9 cellular contexts compared by ENCODE assay signal in genomic region chr14:104799239-104799599, GRCh38. TPM values are rescaled to one million over a fixed set of nuclear protein-coding genes. Genes with fewer than 3 reads are reported as not detected.
A peak's percentile ranks its signal among the peaks of the same experiment; 100 is the strongest.
DNase-seq lines count a peak whose midpoint lies in the region; ATAC-seq and TF ChIP-seq lines count a peak whose summit lies in the region.
"Had no signal": no experiment of that assay in that cellular context is flagged by ENCODE, and none has a peak within 500 bp of the region (broad histone marks: within the 10 kb centered on the region; RNA-seq: fewer than 3 reads in every experiment).

No MANE protein-coding gene starts in this region.

- no peak for DNase-seq in activated CD4-positive, alpha-beta T cell treated with anti-CD3 and anti-CD28 coated beads, Interleukin-2, amount 10 ng/mL, durations not matched to agents 24 days and 14 days
- no peak for DNase-seq in activated CD4-positive, alpha-beta T cell treated with anti-CD3 and anti-CD28 coated beads, Interleukin-2, amount 50 U/mL, for 48 hours
- DNase-seq in amniotic epithelial cell (ENCODE audit: low read depth) (peak; percentile 9), GM10266 (ENCODE audit: extremely low spot score) (no peak), A172 (ENCODE audit: low spot score) (no peak)

- H3K27ac Mint-ChIP-seq in activated CD4-positive, alpha-beta T cell treated with anti-CD3 and anti-CD28 coated beads, Interleukin-2, amount 10 ng/mL, durations not matched to agents 24 days and 14 days = peak overlapping the region; percentile 78

- no peak for TF ChIP-seq CTCF in GM10266 (IDR thresholded peaks at IDR 0.05; ENCODE audit: control insufficient read depth, insufficient read depth, low read depth, missing control alignments)

- H3K9me3 ChIP-seq in mesodermal cell (ENCODE audit: control insufficient read depth, low read length) = no peaks in the 10 kb centered on the region

- 20 to 35% methylated on average over 2 to 4 of the region's 7 CpGs for WGBS in mesodermal cell (ENCODE audit: insufficient coverage in 2 of 2), 2 experiments

- H3K4me3 ChIP-seq in mesodermal cell (ENCODE audit: extremely low read depth, insufficient read depth, low read length, poor library complexity, severe bottlenecking) = no peak overlapping the region
- H3K4me3 ChIP-seq: lung had no signal

- intact Hi-C loops in activated CD4-positive, alpha-beta T cell treated with anti-CD3 and anti-CD28 coated beads, Interleukin-2, amount 10 ng/mL, durations not matched to agents 24 days and 14 days (cut with micrococcal nuclease) = no loop called here

- peak overlapping the region; percentile 21 for H3K4me3 Mint-ChIP-seq in activated CD4-positive, alpha-beta T cell treated with anti-CD3 and anti-CD28 coated beads, Interleukin-2, amount 10 ng/mL, durations not matched to agents 24 days and 14 days

- H3K4me1 Mint-ChIP-seq in activated CD4-positive, alpha-beta T cell treated with anti-CD3 and anti-CD28 coated beads, Interleukin-2, amount 10 ng/mL, durations not matched to agents 24 days and 14 days = peaks cover 23% of the 10 kb centered on the region

- H3K36me3 Mint-ChIP-seq in activated CD4-positive, alpha-beta T cell treated with anti-CD3 and anti-CD28 coated beads, Interleukin-2, amount 10 ng/mL, durations not matched to agents 24 days and 14 days (ENCODE audit: low read depth) = peaks cover 3% of the 10 kb centered on the region

- H3K9me3 Mint-ChIP-seq in activated CD4-positive, alpha-beta T cell treated with anti-CD3 and anti-CD28 coated beads, Interleukin-2, amount 10 ng/mL, durations not matched to agents 24 days and 14 days = no peaks in the 10 kb centered on the region

- H3K36me3 ChIP-seq in mesodermal cell (ENCODE audit: control insufficient read depth, insufficient read depth, low read length) = no peaks in the 10 kb centered on the region

- no peak for ATAC-seq in HG03175 (IDR thresholded peaks at IDR 0.05; ENCODE audit: unreplicated experiment)

- H3K4me1 ChIP-seq in mesodermal cell (ENCODE audit: control insufficient read depth, insufficient read depth, low read length, poor library complexity, severe bottlenecking) = peaks cover 27% of the 10 kb centered on the region

- peak overlapping the region; percentile 1 for H3K27ac ChIP-seq in mesodermal cell (ENCODE audit: low read depth, low read length, severe bottlenecking)
- peak overlapping the region; percentile 72 for H3K27ac ChIP-seq in temporal lobe (ENCODE audit: low read depth, low read length)

- H3K27me3 Mint-ChIP-seq in activated CD4-positive, alpha-beta T cell treated with anti-CD3 and anti-CD28 coated beads, Interleukin-2, amount 10 ng/mL, durations not matched to agents 24 days and 14 days = peaks cover 1% of the 10 kb centered on the region

RNA-seq across cellular contexts. Expression of gene ZBTB42, which starts 1.7 kb away (rescaled TPM):
- 4.9 and 5.5 TPM in 2 replicates for total RNA-seq in activated CD4-positive, alpha-beta T cell treated with anti-CD3 and anti-CD28 coated beads, Interleukin-2, amount 10 ng/mL, durations not matched to agents 24 days and 14 days
- 4.0 TPM for polyA plus RNA-seq in mesodermal cell (2013, experiment 1 of 2)
- 3.3 TPM for polyA plus RNA-seq in mesodermal cell (2013, experiment 2 of 2)
- total RNA-seq in temporal lobe = 0.49 TPM
- 2.0 and 4.0 TPM in 2 replicates for total RNA-seq in A172 (2014; rRNA removed; shearing (Covaris generic))

RNA-seq across cellular contexts. Expression of gene AKT1, which starts 3.7 kb away (rescaled TPM):
- 133 and 143 TPM in 2 replicates for total RNA-seq in activated CD4-positive, alpha-beta T cell treated with anti-CD3 and anti-CD28 coated beads, Interleukin-2, amount 10 ng/mL, durations not matched to agents 24 days and 14 days
- polyA plus RNA-seq in mesodermal cell (2013, experiment 1 of 2) = 113 TPM
- polyA plus RNA-seq in mesodermal cell (2013, experiment 2 of 2) = 91.0 TPM
- 83.1 TPM for total RNA-seq in temporal lobe
- total RNA-seq in A172 (2014; rRNA removed; shearing (Covaris generic)) = 105 and 107 TPM in 2 replicates

RNA-seq across cellular contexts. Expression of gene SIVA1, which starts 46.3 kb away (rescaled TPM):
- 117 and 123 TPM in 2 replicates for total RNA-seq in activated CD4-positive, alpha-beta T cell treated with anti-CD3 and anti-CD28 coated beads, Interleukin-2, amount 10 ng/mL, durations not matched to agents 24 days and 14 days
- 95.2 TPM for polyA plus RNA-seq in mesodermal cell (2013, experiment 1 of 2)
- polyA plus RNA-seq in mesodermal cell (2013, experiment 2 of 2) = 79.0 TPM
- total RNA-seq in temporal lobe = 15.0 TPM
- 187 and 210 TPM in 2 replicates for total RNA-seq in A172 (2014; rRNA removed; shearing (Covaris generic))
